20 cellular contexts compared by ENCODE assay signal in the genomic region with DNA sequence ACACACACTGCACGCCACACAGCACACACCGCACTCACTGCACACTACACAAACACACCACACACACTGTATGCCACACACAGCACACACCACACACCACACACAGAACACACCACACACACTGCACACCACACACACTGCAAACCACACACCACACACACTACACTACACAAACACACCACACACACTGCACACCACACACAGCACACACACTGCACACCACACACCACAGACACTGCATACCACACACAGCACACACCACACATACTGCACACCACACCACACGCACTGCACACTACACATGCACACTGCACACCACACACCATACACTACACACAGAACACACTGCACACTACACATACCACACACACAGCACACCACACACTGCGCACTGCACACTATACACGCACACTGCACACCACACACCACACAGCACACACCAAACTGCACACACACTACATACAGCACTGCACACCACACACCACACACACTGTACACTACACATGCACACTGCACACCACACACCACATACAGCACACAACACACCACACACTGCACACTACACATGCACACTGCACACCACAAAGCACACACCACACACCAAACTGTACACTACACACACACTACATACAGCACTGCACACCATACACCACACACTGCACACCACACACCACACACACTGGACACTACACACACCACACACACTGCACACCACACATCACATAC. TPM values are rescaled to one million over a fixed set of nuclear protein-coding genes. Genes with fewer than 3 reads are reported as not detected.
DNase-seq lines count a peak whose midpoint lies in the region; ATAC-seq, FAIRE-seq and TF ChIP-seq lines count a peak whose summit lies in the region.
"Had no signal": no experiment of that assay in that cellular context is flagged by ENCODE, and none has a peak within 500 bp of the region (broad histone marks: within the 10 kb centered on the region; RNA-seq: fewer than 3 reads in every experiment).

No MANE protein-coding gene starts in this region.

- H3K27me3 Mint-ChIP-seq in WTC11 (ENCODE audit: low read depth), result no peaks in the 10 kb centered on the region
- H3K27me3 Mint-ChIP-seq: CD4-positive, CD25-positive, alpha-beta regulatory T cell had no signal

- TF ChIP-seq EP300 in HepG2 (IDR thresholded peaks at IDR 0.05; ENCODE audit: low read depth in 2 of 2, low read length in 2 of 2), result no peak
- no peak for TF ChIP-seq EP300 in HepG2 (CRISPR knock-in tag; IDR thresholded peaks at IDR 0.05; ENCODE audit: borderline replicate concordance)

- TF ChIP-seq CTCF in HepG2 (CRISPR knock-in tag; IDR thresholded peaks at IDR 0.05), result no peak
- TF ChIP-seq CTCF in right lobe of liver (IDR thresholded peaks at IDR 0.05), result no peak
- no peak for TF ChIP-seq CTCF in WTC11 (IDR thresholded peaks at IDR 0.05)
- no peak for TF ChIP-seq CTCF in upper lobe of right lung (IDR thresholded peaks at IDR 0.05)
- no peak for TF ChIP-seq CTCF in GM10266 (IDR thresholded peaks at IDR 0.05; ENCODE audit: control insufficient read depth, insufficient read depth, low read depth, missing control alignments)

- H3K4me3 ChIP-seq in HepG2 (replicated peaks in 1 of 3; ENCODE audit: insufficient read depth in 1 of 3, low read depth in 2 of 3, low read length in 3 of 3), result no peak overlapping the region
- H3K4me3 ChIP-seq in right lobe of liver, result no peak overlapping the region
- H3K4me3 ChIP-seq in upper lobe of right lung, result no peak overlapping the region
- H3K4me3 ChIP-seq: K562 had no signal

- intact Hi-C loops in HepG2 (cut with micrococcal nuclease; ENCODE audit: unreplicated experiment), result no loop called here
- intact Hi-C loops in right lobe of liver (cut with DNase I), result no loop called here
- intact Hi-C loops in upper lobe of right lung (cut with DNase I), result no loop called here

- BruUV-seq in HepG2 (replicated peaks; lab: Mats Ljungman, UMichigan), result no TSS peak

- H3K4me1 Mint-ChIP-seq in WTC11, result peaks cover 6% of the 10 kb centered on the region
- H3K4me1 Mint-ChIP-seq: CD4-positive, CD25-positive, alpha-beta regulatory T cell had no signal

- no peaks in the 10 kb centered on the region for H3K36me3 Mint-ChIP-seq in WTC11
- H3K36me3 Mint-ChIP-seq: CD4-positive, CD25-positive, alpha-beta regulatory T cell had no signal

- H3K9me3 ChIP-seq in HepG2 (ENCODE audit: low read length) (no peaks in the 10 kb centered on the region), right lobe of liver (no peaks in the 10 kb centered on the region), upper lobe of right lung (no peaks in the 10 kb centered on the region)

- POLR2A ChIA-PET in HepG2 (lab: Yijun Ruan, JAX) (no interaction called here), WTC11 (lab: Charles Lee) (no interaction called here)

- DNase-seq in HepG2 (ENCODE audit: low spot score) (no peak), right lobe of liver (no peak), WTC11 (ENCODE audit: low spot score) (no peak), mucosa of gallbladder (ENCODE audit: low spot score) (peak; percentile 1), upper lobe of right lung (no peak), NCI-H1105 (lab: John Stamatoyannopoulos, UW) (no peak), GM10266 (ENCODE audit: extremely low spot score) (no peak)
- DNase-seq: CD4-positive, CD25-positive, alpha-beta regulatory T cell; DMS53; GOT3; Kasumi-1; NCI-H1105 treated with DMSO at 0.1 percent for 48 hours; NCI-H2029 treated with DMSO at 0.1 percent for 48 hours; NCI-H2227 treated with DMSO at 0.1 percent for 48 hours; NCI-H526 treated with DMSO at 0.1 percent for 48 hours; RPMI8226; SHP77 had no signal

- in situ Hi-C loops in HepG2 (cut with HindIII; ENCODE audit: extremely low pct_ligation_motif_present, low pct_unique_long_range_greater_than_20kb), result no loop called here

- ATAC-seq in HepG2, result no peak
- no peak for ATAC-seq in right lobe of liver
- no peak for ATAC-seq in WTC11
- ATAC-seq in upper lobe of right lung, result peak; percentile 13
- ATAC-seq in HG02610 (IDR thresholded peaks at IDR 0.05; ENCODE audit: unreplicated experiment), result no peak
- ATAC-seq: HCT116, K562 had no signal

- 93% methylated on average over 5 of the region's 5 CpGs for WGBS in HepG2 (ENCODE audit: low lambda C conversion rate)
- 77% methylated on average over 5 of the region's 5 CpGs for WGBS in right lobe of liver (ENCODE audit: insufficient coverage, low coverage, low lambda C conversion rate, missing lambda C conversion rate)

- no peak overlapping the region for H3K4me3 Mint-ChIP-seq in WTC11
- H3K4me3 Mint-ChIP-seq: CD4-positive, CD25-positive, alpha-beta regulatory T cell had no signal

- H3K27ac ChIP-seq in HepG2 (ENCODE audit: extremely low read length, insufficient read depth, low read length) (no peak overlapping the region), right lobe of liver (no peak overlapping the region), upper lobe of right lung (no peak overlapping the region)

- H3K9me3 Mint-ChIP-seq in WTC11, result no peaks in the 10 kb centered on the region

- TF ChIP-seq POLR2A in HepG2 (IDR thresholded peaks at IDR 0.05; ENCODE audit: insufficient read depth in 1 of 2, low read depth in 2 of 2, low read length in 2 of 2), result no peak
- no peak for TF ChIP-seq POLR2A in right lobe of liver (IDR thresholded peaks at IDR 0.05)

- H3K79me2 ChIP-seq in HepG2 (ENCODE audit: insufficient read depth, low read length), result no peaks in the 10 kb centered on the region

- no peaks in the 10 kb centered on the region for H3K27me3 ChIP-seq in HepG2 (ENCODE audit: control insufficient read depth in 1 of 2, insufficient read depth in 2 of 2, low read length in 2 of 2)
- H3K27me3 ChIP-seq in right lobe of liver, result no peaks in the 10 kb centered on the region
- no peaks in the 10 kb centered on the region for H3K27me3 ChIP-seq in upper lobe of right lung

- no peak for TF ChIP-seq RAD21 in HepG2 (CRISPR knock-in tag; IDR thresholded peaks at IDR 0.05)

- H3K9ac ChIP-seq in HepG2 (ENCODE audit: insufficient read depth, low read depth, low read length), result no peak overlapping the region

- no peaks in the 10 kb centered on the region for H3K36me3 ChIP-seq in HepG2 (replicated peaks in 1 of 2; ENCODE audit: control insufficient read depth in 1 of 2, insufficient read depth in 2 of 2, low read length in 2 of 2)
- no peaks in the 10 kb centered on the region for H3K36me3 ChIP-seq in right lobe of liver
- H3K36me3 ChIP-seq in upper lobe of right lung, result no peaks in the 10 kb centered on the region

- H3K27ac Mint-ChIP-seq in WTC11, result no peak overlapping the region
- H3K27ac Mint-ChIP-seq: CD4-positive, CD25-positive, alpha-beta regulatory T cell had no signal

- FAIRE-seq in HepG2 (lab: Jason Lieb, UNC), result peak; percentile 82
- FAIRE-seq: K562 had no signal

- H4K20me1 ChIP-seq in HepG2 (ENCODE audit: insufficient read depth, low read length), result no peaks in the 10 kb centered on the region

- H2AFZ ChIP-seq in HepG2 (ENCODE audit: low read length), result no peak overlapping the region

- no peak overlapping the region for H3K4me2 ChIP-seq in HepG2 (ENCODE audit: low read depth, low read length)

- no peaks in the 10 kb centered on the region for H3K4me1 ChIP-seq in HepG2 (ENCODE audit: insufficient read depth, low read length)
- no peaks in the 10 kb centered on the region for H3K4me1 ChIP-seq in right lobe of liver
- H3K4me1 ChIP-seq in upper lobe of right lung, result no peaks in the 10 kb centered on the region

- CTCF ChIA-PET in HepG2 (lab: Yijun Ruan, JAX; ENCODE audit: low intra/inter-chr PET ratio, low total read pairs) (no interaction called here), WTC11 (lab: Charles Lee) (no interaction called here)

TF ChIP-seq in HepG2, 621 proteins besides CTCF, POLR2A, EP300 and RAD21 (continues in another document):
- TF ChIP-seq NBN (conservative IDR thresholded peaks at IDR 0.05) (0 out of 2 replicates have a peak, but pooled peaks have one; percentile 61), ZBTB21 (CRISPR knock-in tag; IDR thresholded peaks at IDR 0.05) (no peak)

TF ChIP-seq in WTC11, 78 proteins besides CTCF, POLR2A, EP300 and RAD21:
- peak; percentile 59; the same call in 1 of the 2 replicates for TF ChIP-seq TCF7 (CRISPR knock-in tag; IDR thresholded peaks at IDR 0.05; ENCODE audit: low read depth)
- no peak for TF ChIP-seq ZNF317 (CRISPR knock-in tag; IDR thresholded peaks at IDR 0.05; ENCODE audit: borderline replicate concordance, low read depth)

RNA-seq across cellular contexts. Expression of a gene that starts 59.6 kb away (rescaled TPM):
- total RNA-seq in HepG2 (2016; rRNA removed; fragmentation: Illumina TruSeq; extraction: Trizol), result 47.5 and 48.6 TPM in 2 replicates
- total RNA-seq in HepG2 (2016; cell fraction: cytosol; rRNA removed; fragmentation: Illumina TruSeq; extraction: Trizol; ENCODE audit: low read depth), result 36.1 and 38.8 TPM in 2 replicates
- 42.9 and 49.7 TPM in 2 replicates for total RNA-seq in HepG2 (2016; cell fraction: insoluble cytoplasmic fraction; rRNA removed; fragmentation: Illumina TruSeq; extraction: Trizol)
- 46.0 and 48.9 TPM in 2 replicates for total RNA-seq in HepG2 (2016; cell fraction: membrane; rRNA removed; fragmentation: Illumina TruSeq; extraction: Trizol)
- 36.1 and 43.2 TPM in 2 replicates for total RNA-seq in HepG2 (2016; cell fraction: nucleus; rRNA removed; fragmentation: Illumina TruSeq; extraction: Trizol)
- 45.6 and 49.2 TPM in 2 replicates for polyA plus RNA-seq in HepG2 (2011; rRNA removed)
- 33.5 and 52.6 TPM in 2 replicates for polyA plus RNA-seq in HepG2 (2011; cell fraction: cytosol; rRNA removed)
- 151 and 167 TPM in 2 replicates for polyA plus RNA-seq in HepG2 (2011; cell fraction: nucleus; rRNA removed)
- polyA plus RNA-seq in HepG2 (2012), result 36.1 and 37.5 TPM in 2 replicates
- polyA plus RNA-seq in HepG2 (2016; cell fraction: cytosol; fragmentation: Illumina TruSeq; extraction: Trizol; ENCODE audit: low read depth), result 39.0 and 42.6 TPM in 2 replicates
- polyA plus RNA-seq in HepG2 (2016; cell fraction: insoluble cytoplasmic fraction; fragmentation: Illumina TruSeq; extraction: Trizol; ENCODE audit: low read depth), result 48.6 and 51.7 TPM in 2 replicates
- 45.0 and 48.7 TPM in 2 replicates for polyA plus RNA-seq in HepG2 (2016; cell fraction: membrane; fragmentation: Illumina TruSeq; extraction: Trizol; ENCODE audit: low read depth)
- polyA plus RNA-seq in HepG2 (2016; cell fraction: nucleus; fragmentation: Illumina TruSeq; extraction: Trizol; ENCODE audit: insufficient read depth, low read depth), result 83.8 and 85.3 TPM in 2 replicates
- 19.6 and 68.1 TPM in 2 replicates for polyA minus RNA-seq in HepG2 (2011; rRNA and poly(A)+ RNA removed; ENCODE audit: low replicate concordance)
- 23.7 TPM in 2 replicates for polyA minus RNA-seq in HepG2 (2011; cell fraction: cytosol; rRNA and poly(A)+ RNA removed)
- polyA minus RNA-seq in HepG2 (2011; cell fraction: nucleus; rRNA and poly(A)+ RNA removed), result 45.2 and 49.1 TPM in 2 replicates
- 10 to 100 TPM in 2 of 6 experiments, 1 to 10 TPM in 4; 6.3 to 18.2 (median 8.4) TPM for total RNA-seq in right lobe of liver
- 36.2 to 43.9 TPM (median 39.1 TPM) in 3 replicates for total RNA-seq in WTC11 (2021)
- total RNA-seq in mucosa of gallbladder, result 24.9 TPM
- 26.6 TPM for total RNA-seq in upper lobe of right lung
